In the genomic region with DNA sequence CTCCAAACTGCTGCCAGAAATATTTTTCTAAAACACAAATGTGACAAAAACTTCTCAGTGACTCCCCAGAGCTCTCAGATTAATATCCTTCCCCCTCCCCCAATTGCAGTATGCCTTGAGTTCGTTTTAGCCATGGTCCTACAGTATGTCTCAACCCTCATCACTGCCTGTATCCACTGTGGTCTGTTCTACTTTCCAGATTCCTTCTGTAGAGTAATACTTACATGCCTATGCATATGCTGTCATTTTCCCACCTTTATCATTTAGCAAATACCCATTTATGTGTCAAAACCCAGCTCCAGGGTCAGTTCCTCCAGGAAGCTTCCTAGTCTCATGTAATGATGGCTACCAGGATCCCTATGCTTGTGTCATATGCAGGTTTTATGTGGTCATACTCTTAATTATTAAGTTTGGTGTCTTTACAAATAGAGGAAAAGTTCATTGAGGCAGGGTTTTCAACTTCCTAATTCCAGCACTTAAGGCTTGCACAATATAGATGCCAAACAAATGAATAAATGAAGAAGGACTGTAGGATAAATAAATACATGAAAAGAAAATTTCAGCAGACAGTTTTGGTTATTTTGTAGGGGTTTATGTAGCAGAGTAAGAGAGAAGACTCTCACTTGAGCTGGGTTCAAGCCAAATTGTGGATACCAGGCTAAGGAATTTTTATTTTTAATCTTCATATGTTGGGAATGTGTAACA, we compare ENCODE assay signal across 20 cellular contexts.
"Had no signal": no experiment of that assay in that cellular context is flagged by ENCODE, and none has a peak within 500 bp of the region (broad histone marks: within the 10 kb centered on the region; RNA-seq: fewer than 3 reads in every experiment).

No MANE protein-coding gene starts in this region.

- H3K27ac Mint-ChIP-seq: activated naive CD8-positive, alpha-beta T cell treated with anti-CD3 and anti-CD28 coated beads for 36 hours; endodermal cell; nephron; progenitor cell of endocrine pancreas had no signal

- H3K4me1 Mint-ChIP-seq: activated naive CD8-positive, alpha-beta T cell treated with anti-CD3 and anti-CD28 coated beads for 36 hours; endodermal cell; nephron had no signal

- DNase-seq: activated CD4-positive, alpha-beta T cell treated with anti-CD3 and anti-CD28 coated beads, Interleukin-2, amount 50 U/mL, for 1 hour; activated CD8-positive, alpha-beta memory T cell treated with anti-CD3 and anti-CD28 coated beads for 24 hours; activated gamma-delta T cell treated with Interleukin-2 at 50 U/mL for 16 hours; activated naive CD8-positive, alpha-beta T cell treated with anti-CD3 and anti-CD28 coated beads for 36 hours; endodermal cell; foreskin keratinocyte; glutamatergic neuron; hypothalamus; kidney glomerular epithelial cell; left ventricle myocardium superior; nucleus accumbens; stimulated activated CD4-positive, alpha-beta T cell treated with anti-CD3 and anti-CD28 coated beads, Interleukin-4, amount 100 ng/mL, for 24 hours; stimulated activated naive CD4-positive, alpha-beta T cell treated with Interleukin-2 at 50 U/mL for 16 hours; substantia nigra; transverse colon had no signal

- H3K9me3 Mint-ChIP-seq: activated naive CD8-positive, alpha-beta T cell treated with anti-CD3 and anti-CD28 coated beads for 36 hours; endodermal cell; nephron had no signal

- H3K27me3 Mint-ChIP-seq: progenitor cell of endocrine pancreas had no signal

- H3K9me3 ChIP-seq: ascending aorta, right atrium auricular region, transverse colon had no signal

- H3K4me1 ChIP-seq: ascending aorta, foreskin keratinocyte, right atrium auricular region, transverse colon had no signal

- H3K27ac ChIP-seq: ascending aorta, foreskin keratinocyte, right atrium auricular region, skin epidermis, transverse colon had no signal

- H3K4me3 ChIP-seq: ascending aorta, right atrium auricular region, skin epidermis, transverse colon had no signal

- H3K27me3 ChIP-seq: ascending aorta, foreskin keratinocyte, right atrium auricular region, transverse colon had no signal

- ATAC-seq: foreskin keratinocyte, left ventricle myocardium superior had no signal

- H3K36me3 ChIP-seq: right atrium auricular region, transverse colon had no signal

- H3K4me3 Mint-ChIP-seq: activated naive CD8-positive, alpha-beta T cell treated with anti-CD3 and anti-CD28 coated beads for 36 hours; endodermal cell; nephron had no signal
